Comparison of ENCODE assay signal across 1 cellular context in the genomic region with DNA sequence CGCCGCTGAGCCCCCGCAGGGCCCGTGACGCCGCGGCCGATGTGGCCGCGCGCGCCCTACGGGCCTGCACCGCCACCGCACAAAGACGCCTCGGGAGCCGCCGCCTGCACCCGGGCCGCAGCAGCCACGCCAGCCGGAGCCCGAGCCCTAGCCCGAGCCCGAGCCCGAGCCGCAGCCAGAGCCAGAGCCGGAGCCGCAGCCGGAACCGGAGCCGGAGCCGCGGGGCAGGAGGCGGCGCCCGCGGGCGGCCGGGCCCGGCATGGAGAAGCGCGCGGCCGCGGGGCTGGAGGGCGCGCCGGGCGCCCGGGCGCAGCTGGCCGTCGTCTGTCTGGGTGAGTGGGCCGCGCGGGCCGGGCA.
TF ChIP-seq lines count a peak whose summit lies in the region.

No MANE protein-coding gene starts in this region.

TF ChIP-seq in WTC11, 78 proteins besides CTCF, POLR2A, EP300 and RAD21 (continued from another document):
- TF ChIP-seq, protein P1, sequence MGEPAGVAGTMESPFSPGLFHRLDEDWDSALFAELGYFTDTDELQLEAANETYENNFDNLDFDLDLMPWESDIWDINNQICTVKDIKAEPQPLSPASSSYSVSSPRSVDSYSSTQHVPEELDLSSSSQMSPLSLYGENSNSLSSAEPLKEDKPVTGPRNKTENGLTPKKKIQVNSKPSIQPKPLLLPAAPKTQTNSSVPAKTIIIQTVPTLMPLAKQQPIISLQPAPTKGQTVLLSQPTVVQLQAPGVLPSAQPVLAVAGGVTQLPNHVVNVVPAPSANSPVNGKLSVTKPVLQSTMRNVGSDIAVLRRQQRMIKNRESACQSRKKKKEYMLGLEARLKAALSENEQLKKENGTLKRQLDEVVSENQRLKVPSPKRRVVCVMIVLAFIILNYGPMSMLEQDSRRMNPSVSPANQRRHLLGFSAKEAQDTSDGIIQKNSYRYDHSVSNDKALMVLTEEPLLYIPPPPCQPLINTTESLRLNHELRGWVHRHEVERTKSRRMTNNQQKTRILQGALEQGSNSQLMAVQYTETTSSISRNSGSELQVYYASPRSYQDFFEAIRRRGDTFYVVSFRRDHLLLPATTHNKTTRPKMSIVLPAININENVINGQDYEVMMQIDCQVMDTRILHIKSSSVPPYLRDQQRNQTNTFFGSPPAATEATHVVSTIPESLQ (CRISPR knock-in tag; IDR thresholded peaks at IDR 0.05) = no peak
- TF ChIP-seq, protein P2, sequence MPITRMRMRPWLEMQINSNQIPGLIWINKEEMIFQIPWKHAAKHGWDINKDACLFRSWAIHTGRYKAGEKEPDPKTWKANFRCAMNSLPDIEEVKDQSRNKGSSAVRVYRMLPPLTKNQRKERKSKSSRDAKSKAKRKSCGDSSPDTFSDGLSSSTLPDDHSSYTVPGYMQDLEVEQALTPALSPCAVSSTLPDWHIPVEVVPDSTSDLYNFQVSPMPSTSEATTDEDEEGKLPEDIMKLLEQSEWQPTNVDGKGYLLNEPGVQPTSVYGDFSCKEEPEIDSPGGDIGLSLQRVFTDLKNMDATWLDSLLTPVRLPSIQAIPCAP (CRISPR knock-in tag; IDR thresholded peaks at IDR 0.05) = no peak
- TF ChIP-seq GTF2I (CRISPR knock-in tag; conservative IDR thresholded peaks at IDR 0.05) = no peak
- TF ChIP-seq, protein P3, sequence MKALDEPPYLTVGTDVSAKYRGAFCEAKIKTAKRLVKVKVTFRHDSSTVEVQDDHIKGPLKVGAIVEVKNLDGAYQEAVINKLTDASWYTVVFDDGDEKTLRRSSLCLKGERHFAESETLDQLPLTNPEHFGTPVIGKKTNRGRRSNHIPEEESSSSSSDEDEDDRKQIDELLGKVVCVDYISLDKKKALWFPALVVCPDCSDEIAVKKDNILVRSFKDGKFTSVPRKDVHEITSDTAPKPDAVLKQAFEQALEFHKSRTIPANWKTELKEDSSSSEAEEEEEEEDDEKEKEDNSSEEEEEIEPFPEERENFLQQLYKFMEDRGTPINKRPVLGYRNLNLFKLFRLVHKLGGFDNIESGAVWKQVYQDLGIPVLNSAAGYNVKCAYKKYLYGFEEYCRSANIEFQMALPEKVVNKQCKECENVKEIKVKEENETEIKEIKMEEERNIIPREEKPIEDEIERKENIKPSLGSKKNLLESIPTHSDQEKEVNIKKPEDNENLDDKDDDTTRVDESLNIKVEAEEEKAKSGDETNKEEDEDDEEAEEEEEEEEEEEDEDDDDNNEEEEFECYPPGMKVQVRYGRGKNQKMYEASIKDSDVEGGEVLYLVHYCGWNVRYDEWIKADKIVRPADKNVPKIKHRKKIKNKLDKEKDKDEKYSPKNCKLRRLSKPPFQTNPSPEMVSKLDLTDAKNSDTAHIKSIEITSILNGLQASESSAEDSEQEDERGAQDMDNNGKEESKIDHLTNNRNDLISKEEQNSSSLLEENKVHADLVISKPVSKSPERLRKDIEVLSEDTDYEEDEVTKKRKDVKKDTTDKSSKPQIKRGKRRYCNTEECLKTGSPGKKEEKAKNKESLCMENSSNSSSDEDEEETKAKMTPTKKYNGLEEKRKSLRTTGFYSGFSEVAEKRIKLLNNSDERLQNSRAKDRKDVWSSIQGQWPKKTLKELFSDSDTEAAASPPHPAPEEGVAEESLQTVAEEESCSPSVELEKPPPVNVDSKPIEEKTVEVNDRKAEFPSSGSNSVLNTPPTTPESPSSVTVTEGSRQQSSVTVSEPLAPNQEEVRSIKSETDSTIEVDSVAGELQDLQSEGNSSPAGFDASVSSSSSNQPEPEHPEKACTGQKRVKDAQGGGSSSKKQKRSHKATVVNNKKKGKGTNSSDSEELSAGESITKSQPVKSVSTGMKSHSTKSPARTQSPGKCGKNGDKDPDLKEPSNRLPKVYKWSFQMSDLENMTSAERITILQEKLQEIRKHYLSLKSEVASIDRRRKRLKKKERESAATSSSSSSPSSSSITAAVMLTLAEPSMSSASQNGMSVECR (CRISPR knock-in tag; IDR thresholded peaks at IDR 0.05; ENCODE audit: borderline replicate concordance) = no peak
TF ChIP-seq in WTC11: peak in this region for 0.
